ENCODE assay signal across 19 cellular contexts in genomic region chr9:81112638-81113037, GRCh38.
DNase-seq lines count a peak whose midpoint lies in the region; ATAC-seq and TF ChIP-seq lines count a peak whose summit lies in the region.
"Had no signal": no experiment of that assay in that cellular context is flagged by ENCODE, and none has a peak within 500 bp of the region (broad histone marks: within the 10 kb centered on the region; RNA-seq: fewer than 3 reads in every experiment).

No MANE protein-coding gene starts in this region.

- no peaks in the 10 kb centered on the region for H4K20me1 ChIP-seq in Loucy (ENCODE audit: insufficient read depth, low read length, poor library complexity, severe bottlenecking)

- intact Hi-C loops in left colon (cut with DNase I, micrococcal nuclease), result no loop called here

- no peaks in the 10 kb centered on the region for H3K36me3 ChIP-seq in Loucy (ENCODE audit: insufficient read depth, low read length)
- H3K36me3 ChIP-seq: ascending aorta, right atrium auricular region had no signal

- H3F3A ChIP-seq in Loucy (ENCODE audit: low read depth), result peaks cover 9% of the 10 kb centered on the region

- H3K9me3 ChIP-seq in Loucy (ENCODE audit: insufficient read depth, low read depth, low read length), result no peaks in the 10 kb centered on the region
- H3K9me3 ChIP-seq: ascending aorta, right atrium auricular region had no signal

- peak overlapping the region; percentile 39; the same call in 1 of the 2 replicates for H2AFZ ChIP-seq in Loucy (ENCODE audit: low read length)

- H3K9me2 ChIP-seq in Loucy (replicated peaks; ENCODE audit: low read depth, low read length), result no peaks in the 10 kb centered on the region

- H3K4me1 ChIP-seq in Loucy (ENCODE audit: insufficient read depth, low read length, poor library complexity, severe bottlenecking), result peaks cover 48% of the 10 kb centered on the region
- H3K4me1 ChIP-seq: ascending aorta, right atrium auricular region had no signal

- no peaks in the 10 kb centered on the region for H3K27me3 ChIP-seq in Loucy (ENCODE audit: insufficient read depth, low read length, poor library complexity, severe bottlenecking)
- H3K27me3 ChIP-seq: ascending aorta, right atrium auricular region had no signal

- DNase-seq in COR-L47 (lab: John Stamatoyannopoulos, UW) (peak; percentile 70), NCI-H2171 (lab: John Stamatoyannopoulos, UW) (peak; percentile 35), glutamatergic neuron (peak; percentile 43), HuH-7.5 (ENCODE audit: low spot score) (no peak), NCI-H2227 treated with DMSO at 0.1 percent for 48 hours (lab: John Stamatoyannopoulos, UW) (no peak), inferior parietal cortex (ENCODE audit: extremely low spot score) (no peak), left colon (no peak)
- DNase-seq: activated CD8-positive, alpha-beta memory T cell treated with anti-CD3 and anti-CD28 coated beads for 24 hours; CD8-positive, alpha-beta memory T cell; cerebellar nuclear complex; effector memory CD8-positive, alpha-beta T cell; left ventricle myocardium superior; NCI-H187; NCI-H774 had no signal

- peak overlapping the region; percentile 21 for H3K4me3 Mint-ChIP-seq in glutamatergic neuron (ENCODE audit: unreplicated experiment)
- H3K4me3 Mint-ChIP-seq: activated naive CD4-positive, alpha-beta T cell treated with anti-CD3 and anti-CD28 coated beads, Interleukin-2, amount 50 U/mL, for 24 hours; effector memory CD8-positive, alpha-beta T cell had no signal

- H3K27ac Mint-ChIP-seq in glutamatergic neuron (ENCODE audit: unreplicated experiment), result peak overlapping the region; percentile 91
- H3K27ac Mint-ChIP-seq: CD8-positive, alpha-beta memory T cell; effector memory CD8-positive, alpha-beta T cell had no signal

- H3K9ac ChIP-seq in Loucy (ENCODE audit: low read depth, low read length, poor library complexity, severe bottlenecking), result peak overlapping the region; percentile 58

- TF ChIP-seq CTCF in Loucy (conservative IDR thresholded peaks at IDR 0.05; ENCODE audit: low read length), result no peak
- no peak for TF ChIP-seq CTCF in glutamatergic neuron (IDR thresholded peaks at IDR 0.05; ENCODE audit: partially characterized antibody, unreplicated experiment)

- peak overlapping the region; percentile 65 for H3K4me3 ChIP-seq in Loucy (ENCODE audit: low read length, poor library complexity, severe bottlenecking)
- H3K4me3 ChIP-seq: ascending aorta, right atrium auricular region, SK-N-MC had no signal

- H3K36me3 Mint-ChIP-seq in glutamatergic neuron (ENCODE audit: unreplicated experiment), result no peaks in the 10 kb centered on the region
- H3K36me3 Mint-ChIP-seq: activated naive CD4-positive, alpha-beta T cell treated with anti-CD3 and anti-CD28 coated beads, Interleukin-2, amount 50 U/mL, for 24 hours; CD8-positive, alpha-beta memory T cell had no signal

- H3K9me3 Mint-ChIP-seq in glutamatergic neuron (ENCODE audit: unreplicated experiment), result no peaks in the 10 kb centered on the region
- H3K9me3 Mint-ChIP-seq: activated naive CD4-positive, alpha-beta T cell treated with anti-CD3 and anti-CD28 coated beads, Interleukin-2, amount 50 U/mL, for 24 hours had no signal

- peaks cover 41% of the 10 kb centered on the region for H3K4me1 Mint-ChIP-seq in glutamatergic neuron (ENCODE audit: low read depth, unreplicated experiment)

- H3K27me3 Mint-ChIP-seq in glutamatergic neuron (ENCODE audit: unreplicated experiment), result peaks cover 2% of the 10 kb centered on the region
- H3K27me3 Mint-ChIP-seq: activated naive CD4-positive, alpha-beta T cell treated with anti-CD3 and anti-CD28 coated beads, Interleukin-2, amount 50 U/mL, for 24 hours; CD8-positive, alpha-beta memory T cell; effector memory CD8-positive, alpha-beta T cell had no signal

- no peaks in the 10 kb centered on the region for H3K79me2 ChIP-seq in Loucy (ENCODE audit: insufficient read depth, low read length)

- no peak for ATAC-seq in left colon
- ATAC-seq: effector memory CD8-positive, alpha-beta T cell had no signal

- H3K4me2 ChIP-seq in Loucy (ENCODE audit: low read depth, low read length, poor library complexity, severe bottlenecking), result peak overlapping the region; percentile 77

Comparison
In these comparisons a context has a peak if more than half of its experiments do, and no peak if none do; other contexts are left out.
1. DNase-seq: peak in COR-L47 (single experiment), NCI-H2171 (single experiment) and glutamatergic neuron (single experiment); none in HuH-7.5 (single experiment), NCI-H2227 treated with DMSO at 0.1 percent for 48 hours (single experiment), inferior parietal cortex (single experiment) and left colon (0 of 2).